In the genomic region with DNA sequence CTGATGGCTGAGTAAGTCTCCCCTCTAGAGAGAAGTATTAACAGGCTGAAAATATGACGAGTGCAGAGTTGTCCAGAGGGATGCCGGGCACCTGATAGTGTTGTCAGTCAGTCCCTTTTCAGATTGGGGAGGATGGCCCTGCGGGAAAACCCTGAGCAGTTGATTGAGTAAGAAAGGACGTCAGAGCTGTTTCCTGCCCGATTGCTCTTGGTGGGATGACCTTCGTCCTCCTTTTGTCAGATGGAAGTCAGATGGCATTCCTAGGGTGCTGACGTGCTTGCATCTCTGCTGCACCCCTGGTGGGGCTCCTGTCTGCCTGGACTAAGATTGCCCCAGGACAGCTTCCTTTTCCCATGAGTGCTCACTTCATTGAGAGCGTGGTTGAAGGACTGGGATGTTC, we compare ENCODE assay signal across 2 cellular contexts.
TF ChIP-seq lines count a peak whose summit lies in the region.

No MANE protein-coding gene starts in this region.

TF ChIP-seq in liver, 16 proteins besides CTCF, POLR2A, EP300 and RAD21:
- no peak for TF ChIP-seq SP1 (IDR thresholded peaks at IDR 0.05)
- TF ChIP-seq, protein P1, sequence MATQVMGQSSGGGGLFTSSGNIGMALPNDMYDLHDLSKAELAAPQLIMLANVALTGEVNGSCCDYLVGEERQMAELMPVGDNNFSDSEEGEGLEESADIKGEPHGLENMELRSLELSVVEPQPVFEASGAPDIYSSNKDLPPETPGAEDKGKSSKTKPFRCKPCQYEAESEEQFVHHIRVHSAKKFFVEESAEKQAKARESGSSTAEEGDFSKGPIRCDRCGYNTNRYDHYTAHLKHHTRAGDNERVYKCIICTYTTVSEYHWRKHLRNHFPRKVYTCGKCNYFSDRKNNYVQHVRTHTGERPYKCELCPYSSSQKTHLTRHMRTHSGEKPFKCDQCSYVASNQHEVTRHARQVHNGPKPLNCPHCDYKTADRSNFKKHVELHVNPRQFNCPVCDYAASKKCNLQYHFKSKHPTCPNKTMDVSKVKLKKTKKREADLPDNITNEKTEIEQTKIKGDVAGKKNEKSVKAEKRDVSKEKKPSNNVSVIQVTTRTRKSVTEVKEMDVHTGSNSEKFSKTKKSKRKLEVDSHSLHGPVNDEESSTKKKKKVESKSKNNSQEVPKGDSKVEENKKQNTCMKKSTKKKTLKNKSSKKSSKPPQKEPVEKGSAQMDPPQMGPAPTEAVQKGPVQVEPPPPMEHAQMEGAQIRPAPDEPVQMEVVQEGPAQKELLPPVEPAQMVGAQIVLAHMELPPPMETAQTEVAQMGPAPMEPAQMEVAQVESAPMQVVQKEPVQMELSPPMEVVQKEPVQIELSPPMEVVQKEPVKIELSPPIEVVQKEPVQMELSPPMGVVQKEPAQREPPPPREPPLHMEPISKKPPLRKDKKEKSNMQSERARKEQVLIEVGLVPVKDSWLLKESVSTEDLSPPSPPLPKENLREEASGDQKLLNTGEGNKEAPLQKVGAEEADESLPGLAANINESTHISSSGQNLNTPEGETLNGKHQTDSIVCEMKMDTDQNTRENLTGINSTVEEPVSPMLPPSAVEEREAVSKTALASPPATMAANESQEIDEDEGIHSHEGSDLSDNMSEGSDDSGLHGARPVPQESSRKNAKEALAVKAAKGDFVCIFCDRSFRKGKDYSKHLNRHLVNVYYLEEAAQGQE (IDR thresholded peaks at IDR 0.05), result no peak

TF ChIP-seq in HepG2, 621 proteins besides CTCF, POLR2A, EP300 and RAD21:
- TF ChIP-seq ZNF256 (CRISPR knock-in tag; conservative IDR thresholded peaks at IDR 0.05) (no peak), HCFC1 (IDR thresholded peaks at IDR 0.05; ENCODE audit: low read depth, low read length) (no peak), STAG1 (CRISPR knock-in tag; IDR thresholded peaks at IDR 0.05) (no peak), SPEN (CRISPR knock-in tag; IDR thresholded peaks at IDR 0.05; ENCODE audit: low read depth) (no peak), ZNF282 (IDR thresholded peaks at IDR 0.05; ENCODE audit: partially characterized antibody) (no peak), AKAP8 (CRISPR knock-in tag; IDR thresholded peaks at IDR 0.05) (no peak), ZNF549 (CRISPR knock-in tag; IDR thresholded peaks at IDR 0.05) (no peak), ZKSCAN5 (CRISPR knock-in tag; IDR thresholded peaks at IDR 0.05) (no peak), KLF15 (CRISPR knock-in tag; IDR thresholded peaks at IDR 0.05; ENCODE audit: borderline replicate concordance) (no peak), ZNF124 (CRISPR knock-in tag; IDR thresholded peaks at IDR 0.05) (no peak), ZNF451 (CRISPR knock-in tag; IDR thresholded peaks at IDR 0.05) (no peak), ZNF543 (CRISPR knock-in tag; IDR thresholded peaks at IDR 0.05) (no peak), ZNF530 (CRISPR knock-in tag; IDR thresholded peaks at IDR 0.05; ENCODE audit: low read depth) (no peak)
- TF ChIP-seq, protein P2, sequence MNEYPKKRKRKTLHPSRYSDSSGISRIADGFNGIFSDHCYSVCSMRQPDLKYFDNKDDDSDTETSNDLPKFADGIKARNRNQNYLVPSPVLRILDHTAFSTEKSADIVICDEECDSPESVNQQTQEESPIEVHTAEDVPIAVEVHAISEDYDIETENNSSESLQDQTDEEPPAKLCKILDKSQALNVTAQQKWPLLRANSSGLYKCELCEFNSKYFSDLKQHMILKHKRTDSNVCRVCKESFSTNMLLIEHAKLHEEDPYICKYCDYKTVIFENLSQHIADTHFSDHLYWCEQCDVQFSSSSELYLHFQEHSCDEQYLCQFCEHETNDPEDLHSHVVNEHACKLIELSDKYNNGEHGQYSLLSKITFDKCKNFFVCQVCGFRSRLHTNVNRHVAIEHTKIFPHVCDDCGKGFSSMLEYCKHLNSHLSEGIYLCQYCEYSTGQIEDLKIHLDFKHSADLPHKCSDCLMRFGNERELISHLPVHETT (CRISPR knock-in tag; conservative IDR thresholded peaks at IDR 0.05), result no peak
- TF ChIP-seq, protein P3, sequence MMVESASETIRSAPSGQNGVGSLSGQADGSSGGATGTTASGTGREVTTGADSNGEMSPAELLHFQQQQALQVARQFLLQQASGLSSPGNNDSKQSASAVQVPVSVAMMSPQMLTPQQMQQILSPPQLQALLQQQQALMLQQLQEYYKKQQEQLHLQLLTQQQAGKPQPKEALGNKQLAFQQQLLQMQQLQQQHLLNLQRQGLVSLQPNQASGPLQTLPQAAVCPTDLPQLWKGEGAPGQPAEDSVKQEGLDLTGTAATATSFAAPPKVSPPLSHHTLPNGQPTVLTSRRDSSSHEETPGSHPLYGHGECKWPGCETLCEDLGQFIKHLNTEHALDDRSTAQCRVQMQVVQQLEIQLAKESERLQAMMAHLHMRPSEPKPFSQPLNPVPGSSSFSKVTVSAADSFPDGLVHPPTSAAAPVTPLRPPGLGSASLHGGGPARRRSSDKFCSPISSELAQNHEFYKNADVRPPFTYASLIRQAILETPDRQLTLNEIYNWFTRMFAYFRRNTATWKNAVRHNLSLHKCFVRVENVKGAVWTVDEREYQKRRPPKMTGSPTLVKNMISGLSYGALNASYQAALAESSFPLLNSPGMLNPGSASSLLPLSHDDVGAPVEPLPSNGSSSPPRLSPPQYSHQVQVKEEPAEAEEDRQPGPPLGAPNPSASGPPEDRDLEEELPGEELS (CRISPR knock-in tag; IDR thresholded peaks at IDR 0.05), result no peak
- TF ChIP-seq, protein P4, sequence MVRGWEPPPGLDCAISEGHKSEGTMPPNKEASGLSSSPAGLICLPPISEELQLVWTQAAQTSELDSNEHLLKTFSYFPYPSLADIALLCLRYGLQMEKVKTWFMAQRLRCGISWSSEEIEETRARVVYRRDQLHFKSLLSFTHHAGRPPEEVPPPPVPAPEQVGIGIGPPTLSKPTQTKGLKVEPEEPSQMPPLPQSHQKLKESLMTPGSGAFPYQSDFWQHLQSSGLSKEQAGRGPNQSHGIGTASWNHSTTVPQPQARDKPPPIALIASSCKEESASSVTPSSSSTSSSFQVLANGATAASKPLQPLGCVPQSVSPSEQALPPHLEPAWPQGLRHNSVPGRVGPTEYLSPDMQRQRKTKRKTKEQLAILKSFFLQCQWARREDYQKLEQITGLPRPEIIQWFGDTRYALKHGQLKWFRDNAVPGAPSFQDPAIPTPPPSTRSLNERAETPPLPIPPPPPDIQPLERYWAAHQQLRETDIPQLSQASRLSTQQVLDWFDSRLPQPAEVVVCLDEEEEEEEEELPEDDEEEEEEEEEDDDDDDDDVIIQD (CRISPR knock-in tag; IDR thresholded peaks at IDR 0.05; ENCODE audit: low read depth), result no peak
